31 cellular contexts compared by ENCODE assay signal in genomic region chr5:176797456-176798093, GRCh38. TPM values are rescaled to one million over a fixed set of nuclear protein-coding genes. Genes with fewer than 3 reads are reported as not detected.
"Had no signal": no experiment of that assay in that cellular context is flagged by ENCODE, and none has a peak within 500 bp of the region (broad histone marks: within the 10 kb centered on the region; RNA-seq: fewer than 3 reads in every experiment).

No MANE protein-coding gene starts in this region.

- H3K4me1 Mint-ChIP-seq: activated CD4-positive, alpha-beta T cell treated with anti-CD3 and anti-CD28 coated beads, Interleukin-2, amount 10 ng/mL, durations not matched to agents 24 days and 14 days; activated naive CD4-positive, alpha-beta T cell treated with anti-CD3 and anti-CD28 coated beads, Interleukin-2, amount 10 ng/mL, durations not matched to agents 7 days and 5 days; activated naive CD8-positive, alpha-beta T cell treated with anti-CD3 and anti-CD28 coated beads, Interleukin-2, amount 10 ng/mL, durations not matched to agents 7 days and 5 days; neural crest cell had no signal

- H3K27ac ChIP-seq: ascending aorta, brain microvascular endothelial cell, gastrocnemius medialis, hepatocyte, skin epidermis, thoracic aorta, uterus had no signal

- H3K36me3 ChIP-seq: ascending aorta, brain microvascular endothelial cell, gastrocnemius medialis, thoracic aorta, uterus had no signal

- H3K27me3 ChIP-seq: ascending aorta had no signal

- H3K4me1 ChIP-seq: ascending aorta, gastrocnemius medialis, uterus had no signal

- H3K4me3 ChIP-seq: ascending aorta, gastrocnemius medialis, hepatocyte, skin epidermis, thoracic aorta, uterus had no signal

- H3K4me2 ChIP-seq: hepatocyte had no signal

- H2AFZ ChIP-seq: hepatocyte had no signal

- DNase-seq: activated CD4-positive, alpha-beta memory T cell treated with anti-CD3 and anti-CD28 coated beads for 36 hours; activated CD4-positive, alpha-beta T cell treated with anti-CD3 and anti-CD28 coated beads, Interleukin-2, amount 10 ng/mL, durations not matched to agents 24 days and 14 days; activated CD4-positive, CD25-positive, alpha-beta regulatory T cell treated with anti-CD3 and anti-CD28 coated beads, Interleukin-2, amount 50 U/mL, for 72 hours; activated CD8-positive, alpha-beta memory T cell treated with anti-CD3 and anti-CD28 coated beads, Interleukin-2, amount 50 U/mL, for 48 hours; activated gamma-delta T cell; activated naive CD4-positive, alpha-beta T cell treated with anti-CD3 and anti-CD28 coated beads, Interleukin-2, amount 10 ng/mL, durations not matched to agents 7 days and 5 days; activated naive CD8-positive, alpha-beta T cell treated with anti-CD3 and anti-CD28 coated beads, Interleukin-2, amount 10 ng/mL, durations not matched to agents 7 days and 5 days; activated T-cell treated with anti-CD3 and anti-CD28 coated beads, Interleukin-2, amount 50 U/mL, for 24 hours; brain microvascular endothelial cell; cortex of kidney; effector memory CD8-positive, alpha-beta T cell; erythroblast; gastrocnemius medialis; glutamatergic neuron; left cardiac atrium; mammary epithelial cell; naive B cell; stimulated activated CD4-positive, alpha-beta T cell treated with anti-CD3 and anti-CD28 coated beads, Interleukin-12 subunit alpha, Interleukin-12 subunit beta, amount 100 ng/mL, for 4 hours; stimulated activated CD4-positive, alpha-beta T cell treated with anti-CD3 and anti-CD28 coated beads, Interleukin-4, amount 100 ng/mL, for 1 hour; T-helper 2 cell; uterus had no signal

- H3K9me3 ChIP-seq: ascending aorta, gastrocnemius medialis, thoracic aorta, uterus had no signal

- H3K36me3 Mint-ChIP-seq: activated CD4-positive, alpha-beta memory T cell treated with anti-CD3 and anti-CD28 coated beads for 36 hours; activated naive CD4-positive, alpha-beta T cell treated with anti-CD3 and anti-CD28 coated beads, Interleukin-2, amount 10 ng/mL, durations not matched to agents 7 days and 5 days; activated naive CD8-positive, alpha-beta T cell treated with anti-CD3 and anti-CD28 coated beads, Interleukin-2, amount 10 ng/mL, durations not matched to agents 7 days and 5 days; mesothelial cell of epicardium; type B pancreatic cell had no signal

- ATAC-seq: effector memory CD8-positive, alpha-beta T cell; gastrocnemius medialis; left cardiac atrium; sciatic nerve had no signal

- H3K9me3 Mint-ChIP-seq: activated CD4-positive, alpha-beta memory T cell treated with anti-CD3 and anti-CD28 coated beads for 36 hours; activated CD4-positive, alpha-beta T cell treated with anti-CD3 and anti-CD28 coated beads, Interleukin-2, amount 10 ng/mL, durations not matched to agents 24 days and 14 days; activated naive CD4-positive, alpha-beta T cell treated with anti-CD3 and anti-CD28 coated beads, Interleukin-2, amount 10 ng/mL, durations not matched to agents 7 days and 5 days; activated naive CD8-positive, alpha-beta T cell treated with anti-CD3 and anti-CD28 coated beads, Interleukin-2, amount 10 ng/mL, durations not matched to agents 7 days and 5 days; activated T-cell treated with anti-CD3 and anti-CD28 coated beads, Interleukin-2, amount 50 U/mL, for 24 hours; effector memory CD8-positive, alpha-beta T cell; mesothelial cell of epicardium; neural crest cell; stimulated activated naive CD8-positive, alpha-beta T cell treated with anti-CD3 and anti-CD28 coated beads, Interleukin-15, Interleukin-2, amounts not matched to agents 100 ng/mL and 50 ng/mL, for 24 hours; type B pancreatic cell had no signal

- H3K4me3 Mint-ChIP-seq: activated CD4-positive, alpha-beta memory T cell treated with anti-CD3 and anti-CD28 coated beads for 36 hours; activated CD4-positive, alpha-beta T cell treated with anti-CD3 and anti-CD28 coated beads, Interleukin-2, amount 10 ng/mL, durations not matched to agents 24 days and 14 days; activated naive CD4-positive, alpha-beta T cell treated with anti-CD3 and anti-CD28 coated beads, Interleukin-2, amount 10 ng/mL, durations not matched to agents 7 days and 5 days; activated naive CD8-positive, alpha-beta T cell treated with anti-CD3 and anti-CD28 coated beads, Interleukin-2, amount 10 ng/mL, durations not matched to agents 7 days and 5 days; activated T-cell treated with anti-CD3 and anti-CD28 coated beads, Interleukin-2, amount 50 U/mL, for 24 hours; effector memory CD8-positive, alpha-beta T cell; mesothelial cell of epicardium; neural crest cell; stimulated activated naive CD8-positive, alpha-beta T cell treated with anti-CD3 and anti-CD28 coated beads, Interleukin-15, Interleukin-2, amounts not matched to agents 100 ng/mL and 50 ng/mL, for 24 hours; type B pancreatic cell had no signal

- H3K27ac Mint-ChIP-seq: activated CD4-positive, alpha-beta memory T cell treated with anti-CD3 and anti-CD28 coated beads for 36 hours; activated CD4-positive, alpha-beta T cell treated with anti-CD3 and anti-CD28 coated beads, Interleukin-2, amount 10 ng/mL, durations not matched to agents 24 days and 14 days; activated naive CD4-positive, alpha-beta T cell treated with anti-CD3 and anti-CD28 coated beads, Interleukin-2, amount 10 ng/mL, durations not matched to agents 7 days and 5 days; activated naive CD8-positive, alpha-beta T cell treated with anti-CD3 and anti-CD28 coated beads, Interleukin-2, amount 10 ng/mL, durations not matched to agents 7 days and 5 days; activated T-cell treated with anti-CD3 and anti-CD28 coated beads, Interleukin-2, amount 50 U/mL, for 24 hours; effector memory CD8-positive, alpha-beta T cell; mesothelial cell of epicardium; naive B cell; stimulated activated naive CD8-positive, alpha-beta T cell treated with anti-CD3 and anti-CD28 coated beads, Interleukin-15, Interleukin-2, amounts not matched to agents 100 ng/mL and 50 ng/mL, for 24 hours; type B pancreatic cell had no signal

RNA-seq across cellular contexts. Expression of gene UNC5A, which starts 12.8 kb away (rescaled TPM):
- polyA plus RNA-seq: keratinocyte had no signal
